Comparison of ENCODE assay signal across 8 cellular contexts in genomic region chr1:28246427-28246832, GRCh38. TPM values are rescaled to one million over a fixed set of nuclear protein-coding genes. Genes with fewer than 3 reads are reported as not detected.
A peak's percentile ranks its signal among the peaks of the same experiment; 100 is the strongest.
DNase-seq lines count a peak whose midpoint lies in the region; ATAC-seq and TF ChIP-seq lines count a peak whose summit lies in the region.

No MANE protein-coding gene starts in this region.

- H3K9me3 Mint-ChIP-seq in stimulated activated naive CD8-positive, alpha-beta T cell treated with anti-CD3 and anti-CD28 coated beads, Interleukin-15, Interleukin-2, amounts not matched to agents 100 ng/mL and 50 ng/mL, for 24 hours: no peaks in the 10 kb centered on the region
- H3K9me3 Mint-ChIP-seq in natural killer cell treated with Interleukin-12 subunit alpha and Interleukin-12 subunit beta and Interleukin-15 and Interleukin-18, amount 100 ng/mL, for 72 hours: no peaks in the 10 kb centered on the region

- H3K4me3 ChIP-seq in dorsolateral prefrontal cortex: peak overlapping the region in 58 of 59 donors; percentile 37 to 86 (median 64)

- no peaks in the 10 kb centered on the region for H3K27me3 ChIP-seq in dorsolateral prefrontal cortex

- intact Hi-C loops in dorsolateral prefrontal cortex (cut with DNase I): loop anchor here in 1 of 2 donors (5.0 to 10.0 kb wide), 4 partner anchors 261 to 631 kb away; partner anchors contain the start of genes RCC1, RNU11, TAF12 and YTHDF2

- peak overlapping the region; percentile 98 for H3K4me3 Mint-ChIP-seq in stimulated activated naive CD8-positive, alpha-beta T cell treated with anti-CD3 and anti-CD28 coated beads, Interleukin-15, Interleukin-2, amounts not matched to agents 100 ng/mL and 50 ng/mL, for 24 hours
- peak overlapping the region; percentile 90 for H3K4me3 Mint-ChIP-seq in natural killer cell treated with Interleukin-12 subunit alpha and Interleukin-12 subunit beta and Interleukin-15 and Interleukin-18, amount 100 ng/mL, for 72 hours

- peaks cover 58% of the 10 kb centered on the region for H3K4me1 Mint-ChIP-seq in stimulated activated naive CD8-positive, alpha-beta T cell treated with anti-CD3 and anti-CD28 coated beads, Interleukin-15, Interleukin-2, amounts not matched to agents 100 ng/mL and 50 ng/mL, for 24 hours (ENCODE audit: low read depth)
- H3K4me1 Mint-ChIP-seq in natural killer cell treated with Interleukin-12 subunit alpha and Interleukin-12 subunit beta and Interleukin-15 and Interleukin-18, amount 100 ng/mL, for 72 hours (ENCODE audit: low read depth in 2 of 2): peaks cover 49 to 54% of the 10 kb centered on the region in 2 donors

- no peak for DNase-seq in stimulated activated naive CD8-positive, alpha-beta T cell treated with anti-CD3 and anti-CD28 coated beads, Interleukin-15, Interleukin-2, amounts not matched to agents 100 U/mL and 50 U/mL, for 24 hours
- DNase-seq in dorsolateral prefrontal cortex (no peak), NCI-H1694 (lab: John Stamatoyannopoulos, UW) (no peak), NCI-H2107 treated with DMSO at 0.1 percent for 48 hours (lab: John Stamatoyannopoulos, UW; ENCODE audit: unreplicated experiment) (no peak)
- peak; percentile 67 for DNase-seq in natural killer cell treated with Interleukin-12 subunit alpha and Interleukin-12 subunit beta and Interleukin-15 and Interleukin-18, amount 100 ng/mL, for 72 hours (ENCODE audit: low spot score)

- TF ChIP-seq CTCF in dorsolateral prefrontal cortex (IDR thresholded peaks at IDR 0.05 in 54 of 56, conservative IDR thresholded peaks at IDR 0.05 in 2 of 56; ENCODE audit: low read depth in 1 of 56, partially characterized antibody in 56 of 56): no peak

- no peak for ATAC-seq in stimulated activated naive CD8-positive, alpha-beta T cell treated with anti-CD3 and anti-CD28 coated beads, Interleukin-15, Interleukin-2, amounts not matched to agents 100 U/mL and 50 U/mL, for 24 hours
- peak; percentile 13 to 25 for ATAC-seq in natural killer cell treated with Interleukin-12 subunit alpha and Interleukin-12 subunit beta and Interleukin-15 and Interleukin-18, amount 100 ng/mL, for 72 hours
- no peak for ATAC-seq in GM18868 (IDR thresholded peaks at IDR 0.05; ENCODE audit: unreplicated experiment)

- peak overlapping the region in 47 of 59 donors; percentile 17 to 92 (median 80) for H3K27ac ChIP-seq in dorsolateral prefrontal cortex

- H3K27ac Mint-ChIP-seq in stimulated activated naive CD8-positive, alpha-beta T cell treated with anti-CD3 and anti-CD28 coated beads, Interleukin-15, Interleukin-2, amounts not matched to agents 100 ng/mL and 50 ng/mL, for 24 hours: peak overlapping the region; percentile 99
- peak overlapping the region; percentile 90 to 94 for H3K27ac Mint-ChIP-seq in natural killer cell treated with Interleukin-12 subunit alpha and Interleukin-12 subunit beta and Interleukin-15 and Interleukin-18, amount 100 ng/mL, for 72 hours

- H3K36me3 Mint-ChIP-seq in stimulated activated naive CD8-positive, alpha-beta T cell treated with anti-CD3 and anti-CD28 coated beads, Interleukin-15, Interleukin-2, amounts not matched to agents 100 ng/mL and 50 ng/mL, for 24 hours (ENCODE audit: low read depth): peaks cover 3% of the 10 kb centered on the region
- H3K36me3 Mint-ChIP-seq in natural killer cell treated with Interleukin-12 subunit alpha and Interleukin-12 subunit beta and Interleukin-15 and Interleukin-18, amount 100 ng/mL, for 72 hours: no peaks in the 10 kb centered on the region

- H3K27me3 Mint-ChIP-seq in stimulated activated naive CD8-positive, alpha-beta T cell treated with anti-CD3 and anti-CD28 coated beads, Interleukin-15, Interleukin-2, amounts not matched to agents 100 ng/mL and 50 ng/mL, for 24 hours: no peaks in the 10 kb centered on the region
- H3K27me3 Mint-ChIP-seq in natural killer cell treated with Interleukin-12 subunit alpha and Interleukin-12 subunit beta and Interleukin-15 and Interleukin-18, amount 100 ng/mL, for 72 hours: no peaks in the 10 kb centered on the region

TF ChIP-seq in PFSK-1, 5 proteins besides CTCF, POLR2A, EP300 and RAD21:
- TF ChIP-seq SIN3A (IDR thresholded peaks at IDR 0.05; ENCODE audit: borderline replicate concordance, insufficient read depth, low read length) (no peak), POLR2AphosphoS5 (IDR thresholded peaks at IDR 0.05; ENCODE audit: low read depth, low read length) (0 out of 2 replicates have a peak, but pooled peaks have one; percentile 2)

RNA-seq across cellular contexts. Expression of gene ATP5IF1, which starts 10.5 kb away (rescaled TPM):
- 421 TPM for polyA plus RNA-seq in PFSK-1 (2012; ENCODE audit: insufficient read length, low read depth)
- total RNA-seq in dorsolateral prefrontal cortex: 100 to 1,000 TPM in 117 of 120 experiments, 10 to 100 TPM in 3; 83.1 to 262 (median 175) TPM
- total RNA-seq in natural killer cell treated with Interleukin-12 subunit alpha and Interleukin-12 subunit beta and Interleukin-15 and Interleukin-18, amount 100 ng/mL, for 72 hours: 100 to 1,000 TPM; 112 to 125 TPM

RNA-seq across cellular contexts. Expression of gene SESN2, which starts 12.9 kb away (rescaled TPM):
- polyA plus RNA-seq in PFSK-1 (2012; ENCODE audit: insufficient read length, low read depth): 122 TPM
- total RNA-seq in dorsolateral prefrontal cortex: 10 to 100 TPM in 101 of 120 experiments, 1 to 10 TPM in 19; 6.5 to 26.1 (median 11.8) TPM
- 10 to 100 TPM; 26.4 to 36.1 TPM for total RNA-seq in natural killer cell treated with Interleukin-12 subunit alpha and Interleukin-12 subunit beta and Interleukin-15 and Interleukin-18, amount 100 ng/mL, for 72 hours

RNA-seq across cellular contexts. Expression of gene DNAJC8, which starts 13.6 kb away (rescaled TPM):
- 77.0 TPM for polyA plus RNA-seq in PFSK-1 (2012; ENCODE audit: insufficient read length, low read depth)
- total RNA-seq in dorsolateral prefrontal cortex: 10 to 100 TPM; 54.5 to 95.1 (median 72.1) TPM
- total RNA-seq in natural killer cell treated with Interleukin-12 subunit alpha and Interleukin-12 subunit beta and Interleukin-15 and Interleukin-18, amount 100 ng/mL, for 72 hours: 100 to 1,000 TPM in 1 of 2 donors, 10 to 100 TPM in 1; 62.8 to 103 TPM

Comparison
In these comparisons a context has a peak if more than half of its experiments do, and no peak if none do; other contexts are left out.
1. ATAC-seq: peak in natural killer cell treated with Interleukin-12 subunit alpha and Interleukin-12 subunit beta and Interleukin-15 and Interleukin-18, amount 100 ng/mL, for 72 hours (2 of 2); none in stimulated activated naive CD8-positive, alpha-beta T cell treated with anti-CD3 and anti-CD28 coated beads, Interleukin-15, Interleukin-2, amounts not matched to agents 100 U/mL and 50 U/mL, for 24 hours (single experiment) and GM18868 (single experiment).